16 cellular contexts compared by ENCODE assay signal in the genomic region with DNA sequence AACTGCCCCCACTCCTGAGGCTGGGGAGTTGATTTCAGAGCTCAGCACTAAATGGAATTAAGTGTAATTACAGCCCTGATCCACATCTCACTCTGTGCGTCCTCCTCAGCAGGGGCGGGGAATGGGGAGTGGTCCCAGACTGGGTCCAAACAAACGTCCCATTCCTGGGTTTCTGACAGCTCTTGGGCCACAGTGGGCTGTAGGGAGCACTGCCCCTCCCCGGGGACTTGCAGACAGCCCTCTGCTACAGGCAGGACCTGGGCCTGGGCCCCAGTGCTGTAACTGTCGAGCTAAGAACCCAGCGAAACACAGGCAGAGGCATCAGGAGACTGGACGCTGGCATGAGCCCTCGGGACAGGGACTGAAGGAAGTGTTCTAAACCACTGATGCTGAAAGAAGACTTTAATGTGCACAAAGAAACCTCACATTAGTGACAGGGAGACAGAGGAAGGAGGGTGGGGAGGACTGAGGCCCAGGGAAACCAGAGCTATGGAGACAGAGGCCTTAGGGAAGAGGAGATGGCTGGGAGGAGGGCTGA. TPM values are rescaled to one million over a fixed set of nuclear protein-coding genes. Genes with fewer than 3 reads are reported as not detected.
A peak's percentile ranks its signal among the peaks of the same experiment; 100 is the strongest.
DNase-seq lines count a peak whose midpoint lies in the region; ATAC-seq and TF ChIP-seq lines count a peak whose summit lies in the region.
"Had no signal": no experiment of that assay in that cellular context is flagged by ENCODE, and none has a peak within 500 bp of the region (broad histone marks: within the 10 kb centered on the region; RNA-seq: fewer than 3 reads in every experiment).

No MANE protein-coding gene starts in this region.

- H3K79me1 ChIP-seq in trophoblast cell (ENCODE audit: low read length), result peaks cover 61% of the 10 kb centered on the region

- peak overlapping the region; percentile 9 for H2BK120ac ChIP-seq in trophoblast cell (ENCODE audit: insufficient read depth, low read length, poor library complexity)

- intact Hi-C loops in Panc1 (cut with micrococcal nuclease; ENCODE audit: unreplicated experiment) (no loop called here), left ventricle myocardium superior (cut with micrococcal nuclease) (no loop called here)
- intact Hi-C loops in activated T-helper 2 cell treated with anti-CD3 and anti-CD28 coated beads, Interferon-gamma antibody, Interleukin-2, Interleukin-4, amounts not matched to agents 10 μg/mL and 5 μg/mL and 100 μg/mL, durations not matched to agents 14 hours and 24 hours and 36 hours (cut with micrococcal nuclease), result no loop called here

- no peak overlapping the region for H3K23ac ChIP-seq in trophoblast cell (ENCODE audit: low read length)

- peak overlapping the region; percentile 75 for H2BK12ac ChIP-seq in trophoblast cell (ENCODE audit: low read length)

- H3K14ac ChIP-seq in trophoblast cell (ENCODE audit: low read length), result peak overlapping the region; percentile 74

- in situ Hi-C loops in Panc1 (cut with HindIII; ENCODE audit: low pct_unique_long_range_greater_than_20kb, low sequenced_read_pairs), result no loop called here

- peaks cover 12% of the 10 kb centered on the region for H3K79me2 ChIP-seq in trophoblast cell (ENCODE audit: control insufficient read depth, insufficient read depth, low read length, poor library complexity)

- peak overlapping the region; percentile 90 for H4K91ac ChIP-seq in trophoblast cell (ENCODE audit: low read depth, low read length)

- H3K36me3 ChIP-seq in Panc1 (ENCODE audit: control insufficient read depth, insufficient read depth, low read length) (no peaks in the 10 kb centered on the region), trophoblast cell (ENCODE audit: control insufficient read depth in 1 of 2, insufficient read depth in 2 of 2, low read length in 2 of 2) (no peaks in the 10 kb centered on the region)

- H3K27ac ChIP-seq in Panc1 (ENCODE audit: low read length), result no peak overlapping the region
- H3K27ac ChIP-seq in trophoblast cell (ENCODE audit: low read depth, low read length), result peak overlapping the region; percentile 14
- H3K27ac ChIP-seq: SK-N-MC had no signal

- no CpG with 5 or more reads among the region's 8 CpGs for WGBS in trophoblast cell (ENCODE audit: extremely low coverage, insufficient coverage, insufficient read length)

- no peaks in the 10 kb centered on the region for H3K36me3 Mint-ChIP-seq in activated T-helper 2 cell treated with anti-CD3 and anti-CD28 coated beads, Interferon-gamma antibody, Interleukin-2, Interleukin-4, amounts not matched to agents 10 μg/mL and 5 μg/mL and 100 μg/mL, durations not matched to agents 14 hours and 24 hours and 36 hours (ENCODE audit: low read depth)
- H3K36me3 Mint-ChIP-seq: CD4-positive, CD25-positive, alpha-beta regulatory T cell had no signal

- POLR2A ChIA-PET in Panc1 (lab: Charles Lee), result no interaction called here

- H3K4ac ChIP-seq in trophoblast cell (ENCODE audit: low read depth, low read length), result peak overlapping the region; percentile 5

- peak overlapping the region; percentile 2 for H2BK5ac ChIP-seq in trophoblast cell (ENCODE audit: low read depth, low read length, poor library complexity)

- no peak overlapping the region for H3K27ac Mint-ChIP-seq in activated T-helper 2 cell treated with anti-CD3 and anti-CD28 coated beads, Interferon-gamma antibody, Interleukin-2, Interleukin-4, amounts not matched to agents 10 μg/mL and 5 μg/mL and 100 μg/mL, durations not matched to agents 14 hours and 24 hours and 36 hours

- H3K4me2 ChIP-seq in trophoblast cell (ENCODE audit: low read length), result no peak overlapping the region

- H3K4me1 Mint-ChIP-seq in activated T-helper 2 cell treated with anti-CD3 and anti-CD28 coated beads, Interferon-gamma antibody, Interleukin-2, Interleukin-4, amounts not matched to agents 10 μg/mL and 5 μg/mL and 100 μg/mL, durations not matched to agents 14 hours and 24 hours and 36 hours (ENCODE audit: low read depth), result peaks cover 14% of the 10 kb centered on the region

- CTCF ChIA-PET in Panc1 (lab: Charles Lee), result interaction anchor here (1.0 kb wide), 1 partner anchor 78 kb away, joined by 3 read pairs; no protein-coding TSS in a partner anchor

- BruUV-seq in Panc1 (replicated peaks; lab: Mats Ljungman, UMichigan), result no TSS peak

- H3K9me3 ChIP-seq in Panc1 (ENCODE audit: control insufficient read depth, insufficient read depth, low read depth, low read length) (no peaks in the 10 kb centered on the region), trophoblast cell (ENCODE audit: insufficient read depth, low read depth, low read length) (peaks cover 4% of the 10 kb centered on the region)

- TF ChIP-seq CTCF in Panc1 (IDR thresholded peaks at IDR 0.05) (no peak), foreskin fibroblast (IDR thresholded peaks at IDR 0.05; ENCODE audit: low read depth, low read length) (no peak)

- H4K12ac ChIP-seq in trophoblast cell (ENCODE audit: low read depth, low read length), result no peak overlapping the region

- H3K9ac ChIP-seq in trophoblast cell (ENCODE audit: low read length), result no peak overlapping the region

- no peak overlapping the region for H2AFZ ChIP-seq in trophoblast cell (ENCODE audit: insufficient read depth, low read length, poor library complexity)

- H3K4me1 ChIP-seq in Panc1 (ENCODE audit: control insufficient read depth, insufficient read depth, low read length), result peaks cover 13% of the 10 kb centered on the region; the same call in 1 of the 2 replicates
- H3K4me1 ChIP-seq in trophoblast cell (ENCODE audit: control insufficient read depth in 1 of 2, insufficient read depth in 2 of 2, low read length in 2 of 2), result peaks cover 52 to 63% of the 10 kb centered on the region in 2 experiments

- H3K27me3 Mint-ChIP-seq in activated T-helper 2 cell treated with anti-CD3 and anti-CD28 coated beads, Interferon-gamma antibody, Interleukin-2, Interleukin-4, amounts not matched to agents 10 μg/mL and 5 μg/mL and 100 μg/mL, durations not matched to agents 14 hours and 24 hours and 36 hours (ENCODE audit: low read depth), result peaks cover 6% of the 10 kb centered on the region

- peak overlapping the region; percentile 1 for H4K8ac ChIP-seq in trophoblast cell (ENCODE audit: low read depth, low read length)

- H3K4me3 ChIP-seq in Panc1 (ENCODE audit: low read depth in 2 of 2, low read length in 2 of 2), result no peak overlapping the region
- no peak overlapping the region for H3K4me3 ChIP-seq in trophoblast cell (ENCODE audit: low read depth, low read length)
- no peak overlapping the region for H3K4me3 ChIP-seq in foreskin fibroblast (ENCODE audit: low read depth in 1 of 2, low read length in 2 of 2)
- H3K4me3 ChIP-seq: SK-N-MC had no signal

- peak overlapping the region; percentile 96 for H2AK5ac ChIP-seq in trophoblast cell (ENCODE audit: low read length)

- H3K4me3 Mint-ChIP-seq in activated T-helper 2 cell treated with anti-CD3 and anti-CD28 coated beads, Interferon-gamma antibody, Interleukin-2, Interleukin-4, amounts not matched to agents 10 μg/mL and 5 μg/mL and 100 μg/mL, durations not matched to agents 14 hours and 24 hours and 36 hours (ENCODE audit: low read depth), result no peak overlapping the region

- H3K27me3 ChIP-seq in Panc1 (ENCODE audit: control insufficient read depth, insufficient read depth, low read length), result no peaks in the 10 kb centered on the region
- H3K27me3 ChIP-seq in trophoblast cell (ENCODE audit: insufficient read depth, low read length), result no peaks in the 10 kb centered on the region

- H3K9me3 Mint-ChIP-seq in activated T-helper 2 cell treated with anti-CD3 and anti-CD28 coated beads, Interferon-gamma antibody, Interleukin-2, Interleukin-4, amounts not matched to agents 10 μg/mL and 5 μg/mL and 100 μg/mL, durations not matched to agents 14 hours and 24 hours and 36 hours, result no peaks in the 10 kb centered on the region
- H3K9me3 Mint-ChIP-seq: CD4-positive, CD25-positive, alpha-beta regulatory T cell had no signal

- ATAC-seq in Panc1 (peak; percentile 11; the same call in 1 of the 2 replicates), left ventricle myocardium superior (no peak)

- H3K18ac ChIP-seq in trophoblast cell (ENCODE audit: low read length), result peak overlapping the region; percentile 70

- DNase-seq in D341Med (ENCODE audit: low spot score) (peak; percentile 71), Panc1 (ENCODE audit: low read depth, low spot score) (no peak), foreskin melanocyte (peak; percentile 98), trophoblast cell (no peak), foreskin fibroblast (no peak), left ventricle myocardium superior (no peak)
- no peak for DNase-seq in activated T-helper 2 cell treated with anti-CD3 and anti-CD28 coated beads, Interferon-gamma antibody, Interleukin-2, Interleukin-4, amounts not matched to agents 10 μg/mL and 5 μg/mL and 100 μg/mL, durations not matched to agents 14 hours and 24 hours and 36 hours (ENCODE audit: low spot score)
- DNase-seq in activated CD4-positive, alpha-beta T cell treated with anti-CD3 and anti-CD28 coated beads for 1 hour, result no peak
- DNase-seq: activated CD4-positive, alpha-beta T cell treated with anti-CD3 and anti-CD28 coated beads for 48 hours; activated effector memory CD4-positive, alpha-beta T cell treated with Interleukin-2 at 50 U/mL for 16 hours; CD4-positive, CD25-positive, alpha-beta regulatory T cell; central memory CD4-positive, alpha-beta T cell; NCI-H1417 treated with DMSO at 0.1 percent for 48 hours; NCI-H748 treated with DMSO at 0.1 percent for 48 hours; stimulated activated CD4-positive, alpha-beta T cell treated with anti-CD3 and anti-CD28 coated beads, Interleukin-1b, Interleukin-23, amount 100 ng/mL, for 48 hours had no signal

RNA-seq across cellular contexts. Expression of a gene that starts 5.7 kb away (rescaled TPM):
- 40.2 TPM for total RNA-seq in Panc1 (2021; ENCODE audit: unreplicated experiment)
- polyA plus RNA-seq in Panc1 (2012; ENCODE audit: insufficient read length), result 54.0 TPM
- polyA plus RNA-seq in trophoblast cell (2013), result 157 and 161 TPM in 2 replicates
- 32.0 and 36.1 TPM in 2 replicates for total RNA-seq in activated T-helper 2 cell treated with anti-CD3 and anti-CD28 coated beads, Interferon-gamma antibody, Interleukin-2, Interleukin-4, amounts not matched to agents 10 μg/mL and 5 μg/mL and 100 μg/mL, durations not matched to agents 14 hours and 24 hours and 36 hours
- total RNA-seq in left ventricle myocardium superior, result 17.0 TPM

RNA-seq across cellular contexts. Expression of a gene that starts 17.8 kb away (rescaled TPM):
- total RNA-seq in Panc1 (2021; ENCODE audit: unreplicated experiment) (24.4 TPM), left ventricle myocardium superior (16.1 TPM)
- 40.1 TPM for polyA plus RNA-seq in Panc1 (2012; ENCODE audit: insufficient read length)
- polyA plus RNA-seq in trophoblast cell (2013), result 32.8 and 33.4 TPM in 2 replicates
- total RNA-seq in activated T-helper 2 cell treated with anti-CD3 and anti-CD28 coated beads, Interferon-gamma antibody, Interleukin-2, Interleukin-4, amounts not matched to agents 10 μg/mL and 5 μg/mL and 100 μg/mL, durations not matched to agents 14 hours and 24 hours and 36 hours, result 39.2 and 40.0 TPM in 2 replicates

RNA-seq across cellular contexts. Expression of a gene that starts 31.7 kb away (rescaled TPM):
- 3.2 TPM for total RNA-seq in Panc1 (2021; ENCODE audit: unreplicated experiment)
- 2.6 TPM for polyA plus RNA-seq in Panc1 (2012; ENCODE audit: insufficient read length)
- 4.5 and 4.7 TPM in 2 replicates for polyA plus RNA-seq in trophoblast cell (2013)
- 7.0 and 9.1 TPM in 2 replicates for total RNA-seq in activated T-helper 2 cell treated with anti-CD3 and anti-CD28 coated beads, Interferon-gamma antibody, Interleukin-2, Interleukin-4, amounts not matched to agents 10 μg/mL and 5 μg/mL and 100 μg/mL, durations not matched to agents 14 hours and 24 hours and 36 hours
- 5.5 TPM for total RNA-seq in left ventricle myocardium superior

RNA-seq across cellular contexts. Expression of a gene that starts 59.5 kb away (rescaled TPM):
- total RNA-seq in Panc1 (2021; ENCODE audit: unreplicated experiment) (34.0 TPM), left ventricle myocardium superior (16.8 TPM)
- 27.5 TPM for polyA plus RNA-seq in Panc1 (2012; ENCODE audit: insufficient read length)
- 13.3 and 13.9 TPM in 2 replicates for polyA plus RNA-seq in trophoblast cell (2013)
- total RNA-seq in activated T-helper 2 cell treated with anti-CD3 and anti-CD28 coated beads, Interferon-gamma antibody, Interleukin-2, Interleukin-4, amounts not matched to agents 10 μg/mL and 5 μg/mL and 100 μg/mL, durations not matched to agents 14 hours and 24 hours and 36 hours, result 28.7 and 30.4 TPM in 2 replicates

Comparison
In these comparisons a context has a peak if more than half of its experiments do, and no peak if none do; other contexts are left out.
1. DNase-seq: peak in D341Med (single experiment) and foreskin melanocyte (single experiment); none in Panc1 (single experiment), trophoblast cell (0 of 2), foreskin fibroblast (0 of 2), activated T-helper 2 cell treated with anti-CD3 and anti-CD28 coated beads, Interferon-gamma antibody, Interleukin-2, Interleukin-4, amounts not matched to agents 10 μg/mL and 5 μg/mL and 100 μg/mL, durations not matched to agents 14 hours and 24 hours and 36 hours (single experiment), activated CD4-positive, alpha-beta T cell treated with anti-CD3 and anti-CD28 coated beads for 1 hour (single experiment) and left ventricle myocardium superior (single experiment).